ENCODE assay signal across 20 cellular contexts in the genomic region with DNA sequence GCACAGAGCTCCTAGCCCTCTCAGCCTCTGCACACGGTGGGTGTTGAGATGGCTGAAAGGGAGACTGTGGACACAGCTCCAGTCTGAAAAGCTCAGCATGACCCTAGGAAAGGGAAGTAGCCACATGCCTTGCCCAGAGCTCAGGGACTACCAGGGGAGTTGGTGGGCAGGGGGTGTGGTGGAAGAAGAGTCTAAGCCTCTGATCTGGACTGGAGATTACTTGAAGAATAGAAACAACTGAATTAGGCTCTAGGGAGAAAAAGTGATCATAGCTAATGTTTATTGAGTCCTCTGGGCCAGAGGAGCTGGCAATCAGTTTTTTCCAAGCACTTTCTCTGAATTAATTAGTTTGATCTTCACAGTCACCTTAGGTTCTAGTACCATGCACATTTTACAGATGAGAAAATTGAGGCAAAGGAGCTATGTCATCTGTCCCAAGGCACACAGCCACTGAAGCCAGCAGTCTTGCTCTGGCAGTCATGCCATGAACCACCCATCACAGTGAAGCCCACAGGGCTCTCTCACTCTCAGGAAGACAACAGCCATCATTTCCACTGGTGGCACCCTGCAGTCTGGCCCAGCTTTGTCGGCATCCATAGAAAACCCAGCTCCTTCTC. TPM values are rescaled to one million over a fixed set of nuclear protein-coding genes. Genes with fewer than 3 reads are reported as not detected.
DNase-seq lines count a peak whose midpoint lies in the region; ATAC-seq, FAIRE-seq and TF ChIP-seq lines count a peak whose summit lies in the region.
"Had no signal": no experiment of that assay in that cellular context is flagged by ENCODE, and none has a peak within 500 bp of the region (broad histone marks: within the 10 kb centered on the region; RNA-seq: fewer than 3 reads in every experiment).

No MANE protein-coding gene starts in this region.

- H2AFZ ChIP-seq in Karpas-422 (ENCODE audit: low read length) (no peak overlapping the region), neural progenitor cell (replicated peaks) (no peak overlapping the region)

- H3K4me1 Mint-ChIP-seq in endodermal cell (peaks cover 24% of the 10 kb centered on the region), neural progenitor cell (peaks cover 34% of the 10 kb centered on the region)
- H3K4me1 Mint-ChIP-seq in activated CD8-positive, alpha-beta T cell treated with anti-CD3 and anti-CD28 coated beads, Interleukin-2, amount 10 ng/mL, durations not matched to agents 7 days and 5 days (ENCODE audit: low read depth) = no peaks in the 10 kb centered on the region
- H3K4me1 Mint-ChIP-seq: stimulated activated memory B cell treated with anti-CD40 and anti-IgM and Interleukin-4, amounts not matched to agents 10 μg/mL and 1 μg/mL and 100 μg/mL, for 72 hours had no signal

- H3K9me3 Mint-ChIP-seq in endodermal cell (no peaks in the 10 kb centered on the region), neural progenitor cell (no peaks in the 10 kb centered on the region)
- H3K9me3 Mint-ChIP-seq in activated CD8-positive, alpha-beta T cell treated with anti-CD3 and anti-CD28 coated beads, Interleukin-2, amount 10 ng/mL, durations not matched to agents 7 days and 5 days (ENCODE audit: insufficient read depth) = no peaks in the 10 kb centered on the region
- H3K9me3 Mint-ChIP-seq: activated naive CD8-positive, alpha-beta T cell treated with anti-CD3 and anti-CD28 coated beads, Interleukin-2, amount 10 ng/mL, durations not matched to agents 7 days and 5 days; activated T-cell treated with anti-CD3 and anti-CD28 coated beads, Interleukin-2, amount 50 U/mL, for 4 hours; memory B cell; stimulated activated memory B cell treated with anti-CD40 and anti-IgM and Interleukin-4, amounts not matched to agents 10 μg/mL and 1 μg/mL and 100 μg/mL, for 72 hours had no signal

- no peak for TF ChIP-seq POLR2A in A549 (IDR thresholded peaks at IDR 0.05; ENCODE audit: low read length)

- no peaks in the 10 kb centered on the region for H3K27me3 ChIP-seq in Karpas-422 (ENCODE audit: low read length)
- no peaks in the 10 kb centered on the region for H3K27me3 ChIP-seq in endodermal cell (ENCODE audit: control insufficient read depth, insufficient read depth, low read length, poor library complexity, severe bottlenecking)
- H3K27me3 ChIP-seq in neural progenitor cell = no peaks in the 10 kb centered on the region
- H3K27me3 ChIP-seq in effector memory CD4-positive, alpha-beta T cell (replicated peaks; ENCODE audit: control insufficient read depth, insufficient read depth, low read length, poor library complexity, severe bottlenecking) = no peaks in the 10 kb centered on the region
- H3K27me3 ChIP-seq: cardiac muscle cell, gastroesophageal sphincter, SJSA1 had no signal

- DNase-seq in A549 (ENCODE audit: low read depth in 1 of 2, low spot score in 1 of 2) (no peak), Karpas-422 (no peak), endodermal cell (peak; percentile 45), neural progenitor cell (ENCODE audit: low spot score) (peak; percentile 39), NCI-H82 (lab: John Stamatoyannopoulos, UW) (no peak), Ammon's horn (ENCODE audit: low spot score) (no peak)
- no peak for DNase-seq in effector memory CD4-positive, alpha-beta T cell
- DNase-seq in activated CD8-positive, alpha-beta T cell treated with anti-CD3 and anti-CD28 coated beads, Interleukin-2, amount 10 ng/mL, durations not matched to agents 7 days and 5 days = no peak
- DNase-seq: activated CD4-positive, alpha-beta T cell treated with anti-CD3 and anti-CD28 coated beads, Interleukin-2, amount 50 U/mL, for 4 hours; activated naive CD8-positive, alpha-beta T cell treated with anti-CD3 and anti-CD28 coated beads, Interleukin-2, amount 10 ng/mL, durations not matched to agents 7 days and 5 days; activated T-cell treated with anti-CD3 and anti-CD28 coated beads, Interleukin-2, amount 50 U/mL, for 4 hours; NCI-H1048; T1000 had no signal

- FAIRE-seq in A549 (lab: Jason Lieb, UNC) = no peak
- FAIRE-seq: endometrium, H1 had no signal

- H3K4me3 Mint-ChIP-seq in endodermal cell (no peak overlapping the region), neural progenitor cell (peak overlapping the region; percentile 41)
- no peak overlapping the region for H3K4me3 Mint-ChIP-seq in activated CD8-positive, alpha-beta T cell treated with anti-CD3 and anti-CD28 coated beads, Interleukin-2, amount 10 ng/mL, durations not matched to agents 7 days and 5 days
- H3K4me3 Mint-ChIP-seq: activated naive CD8-positive, alpha-beta T cell treated with anti-CD3 and anti-CD28 coated beads, Interleukin-2, amount 10 ng/mL, durations not matched to agents 7 days and 5 days; activated T-cell treated with anti-CD3 and anti-CD28 coated beads, Interleukin-2, amount 50 U/mL, for 4 hours; memory B cell; stimulated activated memory B cell treated with anti-CD40 and anti-IgM and Interleukin-4, amounts not matched to agents 10 μg/mL and 1 μg/mL and 100 μg/mL, for 72 hours had no signal

- H3K4me3 ChIP-seq in A549 = no peak overlapping the region
- no peak overlapping the region for H3K4me3 ChIP-seq in Karpas-422 (ENCODE audit: low read length)
- no peak overlapping the region for H3K4me3 ChIP-seq in endodermal cell (ENCODE audit: low read length)
- no peak overlapping the region for H3K4me3 ChIP-seq in neural progenitor cell
- H3K4me3 ChIP-seq in effector memory CD4-positive, alpha-beta T cell (ENCODE audit: insufficient read depth, low read depth, low read length, poor library complexity, severe bottlenecking) = no peak overlapping the region
- H3K4me3 ChIP-seq: cardiac muscle cell, gastroesophageal sphincter, SJSA1 had no signal

- CTCF ChIA-PET in A549 (lab: Yijun Ruan, JAX) = interaction anchor here (0.6 to 15.3 kb wide), 9 partner anchors 8 to 117 kb away, joined by 3 to 202 read pairs (median 4); partner anchors contain the start of gene SDC1
- CTCF ChIA-PET in activated CD8-positive, alpha-beta T cell treated with anti-CD3 and anti-CD28 coated beads, Interleukin-2, amount 10 ng/mL, durations not matched to agents 7 days and 5 days (lab: Charles Lee) = interaction anchor here (1.3 kb wide), 1 partner anchor 11 kb away, joined by 3 read pairs; no protein-coding TSS in a partner anchor

- peaks cover 3% of the 10 kb centered on the region for H3F3A ChIP-seq in neural progenitor cell (ENCODE audit: low read depth)

- no peak for ATAC-seq in A549
- no peak for ATAC-seq in activated CD8-positive, alpha-beta T cell treated with anti-CD3 and anti-CD28 coated beads, Interleukin-2, amount 10 ng/mL, durations not matched to agents 7 days and 5 days
- ATAC-seq: activated T-cell treated with anti-CD3 and anti-CD28 coated beads, Interleukin-2, amount 50 U/mL, for 4 hours; gastroesophageal sphincter; stimulated activated memory B cell treated with anti-CD40 and anti-IgM and Interleukin-4, amounts not matched to agents 10 μg/mL and 1 μg/mL and 100 μg/mL, for 72 hours had no signal

- H3K27ac Mint-ChIP-seq in endodermal cell = no peak overlapping the region
- peak overlapping the region; percentile 83 for H3K27ac Mint-ChIP-seq in neural progenitor cell
- no peak overlapping the region for H3K27ac Mint-ChIP-seq in activated CD8-positive, alpha-beta T cell treated with anti-CD3 and anti-CD28 coated beads, Interleukin-2, amount 10 ng/mL, durations not matched to agents 7 days and 5 days
- H3K27ac Mint-ChIP-seq: activated naive CD8-positive, alpha-beta T cell treated with anti-CD3 and anti-CD28 coated beads, Interleukin-2, amount 10 ng/mL, durations not matched to agents 7 days and 5 days; memory B cell; stimulated activated memory B cell treated with anti-CD40 and anti-IgM and Interleukin-4, amounts not matched to agents 10 μg/mL and 1 μg/mL and 100 μg/mL, for 72 hours had no signal

- H3K36me3 Mint-ChIP-seq in endodermal cell (ENCODE audit: low read depth) (no peaks in the 10 kb centered on the region), neural progenitor cell (peaks cover 4% of the 10 kb centered on the region)
- H3K36me3 Mint-ChIP-seq in activated CD8-positive, alpha-beta T cell treated with anti-CD3 and anti-CD28 coated beads, Interleukin-2, amount 10 ng/mL, durations not matched to agents 7 days and 5 days (ENCODE audit: low read depth) = no peaks in the 10 kb centered on the region
- H3K36me3 Mint-ChIP-seq: activated naive CD8-positive, alpha-beta T cell treated with anti-CD3 and anti-CD28 coated beads, Interleukin-2, amount 10 ng/mL, durations not matched to agents 7 days and 5 days; stimulated activated memory B cell treated with anti-CD40 and anti-IgM and Interleukin-4, amounts not matched to agents 10 μg/mL and 1 μg/mL and 100 μg/mL, for 72 hours had no signal

- peak overlapping the region; percentile 10; the same call in 1 of the 2 replicates for H3K9ac ChIP-seq in Karpas-422 (ENCODE audit: low read length)
- H3K9ac ChIP-seq in endodermal cell (ENCODE audit: extremely low read depth, low read length, poor library complexity, severe bottlenecking) = no peak overlapping the region
- no peak overlapping the region for H3K9ac ChIP-seq in neural progenitor cell

- POLR2A ChIA-PET in A549 (lab: Yijun Ruan, JAX) = interaction anchor here (0.9 to 1.3 kb wide), 2 partner anchors 9 to 17 kb away, joined by 3 to 6 read pairs; no protein-coding TSS in a partner anchor
- POLR2A ChIA-PET in activated CD8-positive, alpha-beta T cell treated with anti-CD3 and anti-CD28 coated beads, Interleukin-2, amount 10 ng/mL, durations not matched to agents 7 days and 5 days (lab: Charles Lee) = no interaction called here

- peaks cover 41% of the 10 kb centered on the region for H3K79me2 ChIP-seq in Karpas-422 (ENCODE audit: low read length)
- peaks cover 94% of the 10 kb centered on the region for H3K79me2 ChIP-seq in neural progenitor cell (ENCODE audit: low read depth)

- no peak for TF ChIP-seq RAD21 in A549 (conservative IDR thresholded peaks at IDR 0.05 in 1 of 2, IDR thresholded peaks at IDR 0.05 in 1 of 2)

- WGBS in A549 (ENCODE audit: missing lambda C conversion rate) = 73% methylated on average over 2 of the region's 2 CpGs
- WGBS in endodermal cell (ENCODE audit: insufficient coverage in 1 of 2, insufficient read length in 1 of 2), 2 experiments = 82% methylated on average over 2 of the region's 2 CpGs; no CpG with 5 or more reads in 1 of the 2 experiments

- peaks cover 51% of the 10 kb centered on the region for H3K4me1 ChIP-seq in A549
- peaks cover 68% of the 10 kb centered on the region for H3K4me1 ChIP-seq in Karpas-422 (ENCODE audit: low read length)
- H3K4me1 ChIP-seq in endodermal cell (ENCODE audit: control insufficient read depth, insufficient read depth, low read length) = peaks cover 22% of the 10 kb centered on the region
- peaks cover 20% of the 10 kb centered on the region for H3K4me1 ChIP-seq in neural progenitor cell
- no peaks in the 10 kb centered on the region for H3K4me1 ChIP-seq in effector memory CD4-positive, alpha-beta T cell (ENCODE audit: control insufficient read depth, insufficient read depth, low read length, poor library complexity, severe bottlenecking)
- H3K4me1 ChIP-seq: gastroesophageal sphincter, SJSA1 had no signal

- TF ChIP-seq CTCF in A549 (IDR thresholded peaks at IDR 0.05) (no peak), endodermal cell (conservative IDR thresholded peaks at IDR 0.05) (no peak), neural progenitor cell (IDR thresholded peaks at IDR 0.05) (no peak)

- no peaks in the 10 kb centered on the region for H3K27me3 Mint-ChIP-seq in endodermal cell (ENCODE audit: insufficient read depth)
- H3K27me3 Mint-ChIP-seq in neural progenitor cell (ENCODE audit: insufficient read depth, low read depth) = peaks cover 8% of the 10 kb centered on the region
- peaks cover 3% of the 10 kb centered on the region for H3K27me3 Mint-ChIP-seq in activated CD8-positive, alpha-beta T cell treated with anti-CD3 and anti-CD28 coated beads, Interleukin-2, amount 10 ng/mL, durations not matched to agents 7 days and 5 days (ENCODE audit: low read depth)

- H4K20me1 ChIP-seq in Karpas-422 (ENCODE audit: insufficient read depth, low read depth, low read length) (no peaks in the 10 kb centered on the region; the same call in none of the 2 replicates), neural progenitor cell (ENCODE audit: low read depth) (peaks cover 100% of the 10 kb centered on the region)

- no peak for TF ChIP-seq EP300 in A549 (IDR thresholded peaks at IDR 0.05)

- no peaks in the 10 kb centered on the region for H3K9me2 ChIP-seq in Karpas-422 (replicated peaks; ENCODE audit: insufficient read depth, low read length)

- no peak overlapping the region; the same call in 2 of the 3 replicates for H3K4me2 ChIP-seq in A549
- H3K4me2 ChIP-seq in Karpas-422 (ENCODE audit: low read depth, low read length, poor library complexity, severe bottlenecking) = no peak overlapping the region
- peak overlapping the region; percentile 18 for H3K4me2 ChIP-seq in neural progenitor cell

- H3K9me3 ChIP-seq in A549 (no peaks in the 10 kb centered on the region), Karpas-422 (ENCODE audit: low read length) (no peaks in the 10 kb centered on the region), endodermal cell (ENCODE audit: control insufficient read depth, low read length) (no peaks in the 10 kb centered on the region), neural progenitor cell (ENCODE audit: low read depth) (no peaks in the 10 kb centered on the region)
- H3K9me3 ChIP-seq in effector memory CD4-positive, alpha-beta T cell (ENCODE audit: control insufficient read depth, low read length) = no peaks in the 10 kb centered on the region
- H3K9me3 ChIP-seq: gastroesophageal sphincter, SJSA1 had no signal

- no peaks in the 10 kb centered on the region for H3K36me3 ChIP-seq in Karpas-422 (ENCODE audit: insufficient read depth, low read length)
- no peaks in the 10 kb centered on the region for H3K36me3 ChIP-seq in endodermal cell (ENCODE audit: control insufficient read depth, insufficient read depth, low read length)
- H3K36me3 ChIP-seq in neural progenitor cell = no peaks in the 10 kb centered on the region
- no peaks in the 10 kb centered on the region for H3K36me3 ChIP-seq in effector memory CD4-positive, alpha-beta T cell (ENCODE audit: control insufficient read depth, insufficient read depth, low read length)
- H3K36me3 ChIP-seq: cardiac muscle cell, gastroesophageal sphincter had no signal

- peak overlapping the region; percentile 34 to 37; a peak in 3 of 6 replicates for H3K27ac ChIP-seq in A549
- peak overlapping the region; percentile 37; the same call in 1 of the 2 replicates for H3K27ac ChIP-seq in Karpas-422 (ENCODE audit: low read length)
- no peak overlapping the region for H3K27ac ChIP-seq in endodermal cell (ENCODE audit: low read depth, low read length)
- H3K27ac ChIP-seq in neural progenitor cell = no peak overlapping the region
- H3K27ac ChIP-seq in effector memory CD4-positive, alpha-beta T cell (ENCODE audit: insufficient read depth, low read length, poor library complexity, severe bottlenecking) = no peak overlapping the region
- H3K27ac ChIP-seq: cardiac muscle cell, gastroesophageal sphincter, SJSA1 had no signal

RNA-seq across cellular contexts. Expression of gene SDC1, which starts 10.3 kb away (rescaled TPM):
- polyA plus RNA-seq in A549 (2011; rRNA removed) (97.1 and 116 TPM in 2 replicates), A549 (2017; fragmentation: RNase III; extraction: RNeasy Plus Mini Kit Qiagen cat#74134 plus additional on column Dnase treatment) (157 to 171 TPM (median 166 TPM) in 3 replicates)
- polyA plus RNA-seq in A549 (2012; cell fraction: cytosol; rRNA removed) = 123 and 215 TPM in 2 replicates
- 279 and 455 TPM in 2 replicates for polyA plus RNA-seq in A549 (2012; cell fraction: nucleus; rRNA removed)
- 92.8 and 113 TPM in 2 replicates for polyA minus RNA-seq in A549 (2011; rRNA and poly(A)+ RNA removed)
- total RNA-seq in Karpas-422 (2014; rRNA removed; shearing (Covaris generic); ENCODE audit: low replicate concordance) = 11.5 and 25.1 TPM in 2 replicates
- total RNA-seq in endodermal cell (10 to 100 TPM; 12.7 to 19.2 TPM), neural progenitor cell (ENCODE audit: low replicate concordance) (27.5 and 54.0 TPM in 2 replicates)
- polyA plus RNA-seq in endodermal cell (2013, experiment 1 of 2) = 36.9 TPM
- polyA plus RNA-seq in endodermal cell (2013, experiment 2 of 2) = 39.5 TPM
- not detected for total RNA-seq in activated CD8-positive, alpha-beta T cell treated with anti-CD3 and anti-CD28 coated beads, Interleukin-2, amount 10 ng/mL, durations not matched to agents 7 days and 5 days

Comparison
In these comparisons a context has a peak if more than half of its experiments do, and no peak if none do; other contexts are left out.
1. DNase-seq: peak in endodermal cell (single experiment) and neural progenitor cell (single experiment); none in A549 (0 of 2), Karpas-422 (single experiment), effector memory CD4-positive, alpha-beta T cell (0 of 3), NCI-H82 (single experiment), Ammon's horn (single experiment) and activated CD8-positive, alpha-beta T cell treated with anti-CD3 and anti-CD28 coated beads, Interleukin-2, amount 10 ng/mL, durations not matched to agents 7 days and 5 days (single experiment).
2. H3K27ac ChIP-seq: peak in A549 (2 of 2) and Karpas-422 (single experiment); none in endodermal cell (single experiment), neural progenitor cell (single experiment) and effector memory CD4-positive, alpha-beta T cell (single experiment).
3. RNA of gene SDC1, which starts 10.3 kb away (total RNA-seq): 27.5 to 54.0 TPM in neural progenitor cell, 12.7 to 19.2 TPM in endodermal cell and 11.5 to 25.1 TPM in Karpas-422; not detected in activated CD8-positive, alpha-beta T cell treated with anti-CD3 and anti-CD28 coated beads, Interleukin-2, amount 10 ng/mL, durations not matched to agents 7 days and 5 days; every median in the first group is over 10 times any median in the second.